ENCODE assay signal across 9 cellular contexts in the genomic region with DNA sequence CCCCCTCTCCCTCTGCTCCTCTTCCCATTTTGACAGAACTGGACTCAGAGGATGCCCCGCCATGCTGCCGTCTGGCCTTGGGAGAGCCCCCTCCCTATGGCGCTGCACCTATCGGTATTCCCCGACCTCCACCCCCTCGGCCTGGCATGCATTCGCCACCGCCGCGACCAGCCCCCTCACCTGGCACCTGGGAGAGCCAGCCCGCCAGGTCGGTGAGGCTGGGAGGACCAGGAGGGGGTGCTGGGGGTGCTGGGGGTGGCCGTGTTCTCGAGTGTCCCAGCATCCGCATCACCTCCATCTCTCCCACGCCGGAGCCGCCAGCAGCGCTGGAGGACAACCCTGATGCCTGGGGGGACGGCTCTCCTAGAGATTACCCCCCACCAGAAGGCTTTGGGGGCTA. TPM values are rescaled to one million over a fixed set of nuclear protein-coding genes. Genes with fewer than 3 reads are reported as not detected.
DNase-seq lines count a peak whose midpoint lies in the region; ATAC-seq and TF ChIP-seq lines count a peak whose summit lies in the region.
"Had no signal": no experiment of that assay in that cellular context is flagged by ENCODE, and none has a peak within 500 bp of the region (broad histone marks: within the 10 kb centered on the region; RNA-seq: fewer than 3 reads in every experiment).

No MANE protein-coding gene starts in this region.

- POLR2A ChIA-PET in activated CD4-positive, alpha-beta memory T cell treated with anti-CD3 and anti-CD28 coated beads for 36 hours (lab: Charles Lee) = no interaction called here

- H3K27me3 Mint-ChIP-seq in activated CD4-positive, alpha-beta memory T cell treated with anti-CD3 and anti-CD28 coated beads for 36 hours = peaks cover 28% of the 10 kb centered on the region

- no peak overlapping the region for H3K27ac Mint-ChIP-seq in activated CD4-positive, alpha-beta memory T cell treated with anti-CD3 and anti-CD28 coated beads for 36 hours

- no peak for TF ChIP-seq POLR2A in prostate gland (IDR thresholded peaks at IDR 0.05)

- H3K27me3 ChIP-seq in BE2C (no peaks in the 10 kb centered on the region), SJSA1 (replicated peaks) (no peaks in the 10 kb centered on the region), prostate gland (replicated peaks; ENCODE audit: insufficient read depth) (no peaks in the 10 kb centered on the region), foreskin keratinocyte (peaks cover 2% of the 10 kb centered on the region)

- peak overlapping the region; percentile 85 for H3K4me3 ChIP-seq in BE2C (ENCODE audit: low read depth, low read length)
- H3K4me3 ChIP-seq in SJSA1 = peak overlapping the region; percentile 60
- peak overlapping the region; percentile 73 for H3K4me3 ChIP-seq in fibroblast of mammary gland (ENCODE audit: control insufficient read depth, low read depth, low read length)
- no peak overlapping the region for H3K4me3 ChIP-seq in prostate gland

- no peaks in the 10 kb centered on the region for H3K36me3 Mint-ChIP-seq in activated CD4-positive, alpha-beta memory T cell treated with anti-CD3 and anti-CD28 coated beads for 36 hours

- H3K4me3 Mint-ChIP-seq in activated CD4-positive, alpha-beta memory T cell treated with anti-CD3 and anti-CD28 coated beads for 36 hours = no peak overlapping the region

- WGBS in prostate gland = 70% methylated on average over 20 of the region's 20 CpGs

- peak overlapping the region; percentile 24; the same call in 1 of the 2 replicates for H3K27ac ChIP-seq in SJSA1
- H3K27ac ChIP-seq in prostate gland = peak overlapping the region; percentile 85 to 92
- H3K27ac ChIP-seq in foreskin keratinocyte = no peak overlapping the region

- intact Hi-C loops in prostate gland (cut with DNase I) = no loop called here
- intact Hi-C loops in activated CD4-positive, alpha-beta memory T cell treated with anti-CD3 and anti-CD28 coated beads for 36 hours (cut with micrococcal nuclease) = loop anchor here (5.0 kb wide), 1 partner anchor 37 kb away; no protein-coding TSS in a partner anchor

- no peak for DNase-seq in BE2C
- no peak for DNase-seq in SJSA1 (ENCODE audit: low read depth in 1 of 2, low spot score in 2 of 2)
- no peak for DNase-seq in fibroblast of mammary gland (ENCODE audit: low read depth)
- DNase-seq in prostate gland (ENCODE audit: low spot score) = no peak
- DNase-seq in mesenteric fat pad (ENCODE audit: low spot score) = no peak
- DNase-seq in activated CD4-positive, alpha-beta memory T cell treated with anti-CD3 and anti-CD28 coated beads for 36 hours = no peak
- no peak for DNase-seq in foreskin keratinocyte
- DNase-seq: activated naive CD4-positive, alpha-beta T cell had no signal

- H3K36me3 ChIP-seq in BE2C (peaks cover 15% of the 10 kb centered on the region), SJSA1 (peaks cover 31% of the 10 kb centered on the region), prostate gland (no peaks in the 10 kb centered on the region)

- peaks cover 33% of the 10 kb centered on the region for H3K4me1 ChIP-seq in BE2C
- peaks cover 33% of the 10 kb centered on the region for H3K4me1 ChIP-seq in SJSA1 (replicated peaks)
- no peaks in the 10 kb centered on the region for H3K4me1 ChIP-seq in prostate gland (replicated peaks)
- H3K4me1 ChIP-seq in foreskin keratinocyte = peaks cover 15% of the 10 kb centered on the region

- ATAC-seq in GM19467 (IDR thresholded peaks at IDR 0.05; ENCODE audit: unreplicated experiment) (no peak), foreskin keratinocyte (no peak)

- CTCF ChIA-PET in activated CD4-positive, alpha-beta memory T cell treated with anti-CD3 and anti-CD28 coated beads for 36 hours (lab: Charles Lee) = no interaction called here

- TF ChIP-seq CTCF in BE2C (IDR thresholded peaks at IDR 0.05; ENCODE audit: low read depth, low read length) = no peak
- no peak for TF ChIP-seq CTCF in fibroblast of mammary gland (conservative IDR thresholded peaks at IDR 0.05; ENCODE audit: control insufficient read depth, insufficient read depth, low read depth, low read length)
- no peak for TF ChIP-seq CTCF in prostate gland (IDR thresholded peaks at IDR 0.05)
- no peak for TF ChIP-seq CTCF in foreskin keratinocyte (conservative IDR thresholded peaks at IDR 0.05)

- H3K4me1 Mint-ChIP-seq in activated CD4-positive, alpha-beta memory T cell treated with anti-CD3 and anti-CD28 coated beads for 36 hours (ENCODE audit: low read depth) = peaks cover 24% of the 10 kb centered on the region

- H3K9me3 Mint-ChIP-seq in activated CD4-positive, alpha-beta memory T cell treated with anti-CD3 and anti-CD28 coated beads for 36 hours = no peaks in the 10 kb centered on the region

- H3K9me3 ChIP-seq in BE2C = no peaks in the 10 kb centered on the region
- no peaks in the 10 kb centered on the region for H3K9me3 ChIP-seq in SJSA1 (replicated peaks)
- H3K9me3 ChIP-seq in prostate gland = no peaks in the 10 kb centered on the region

RNA-seq across cellular contexts. Expression of gene NFATC4, which starts 1.5 kb away (rescaled TPM):
- polyA plus RNA-seq in BE2C (2012; ENCODE audit: insufficient read depth, insufficient read length, low read depth) = 388 TPM
- 14.6 and 23.6 TPM in 2 replicates for total RNA-seq in SJSA1 (2014; rRNA removed; shearing (Covaris generic))
- total RNA-seq in prostate gland (10 to 100 TPM in 1 of 2 donors, 1 to 10 TPM in 1; 6.3 to 41.1 TPM), mesenteric fat pad (41.3 TPM), foreskin keratinocyte (11.1 and 19.8 TPM in 2 replicates)
- total RNA-seq in activated CD4-positive, alpha-beta memory T cell treated with anti-CD3 and anti-CD28 coated beads for 36 hours = not detected
- 13.1 and 21.1 TPM in 2 replicates for polyA plus RNA-seq in foreskin keratinocyte

RNA-seq across cellular contexts. Expression of gene NYNRIN, which starts 29.3 kb away (rescaled TPM):
- 11.9 TPM for polyA plus RNA-seq in BE2C (2012; ENCODE audit: insufficient read depth, insufficient read length, low read depth)
- 0.87 and 1.2 TPM in 2 replicates for total RNA-seq in SJSA1 (2014; rRNA removed; shearing (Covaris generic))
- total RNA-seq in prostate gland (10 to 100 TPM; 10.5 to 26.5 TPM), mesenteric fat pad (11.7 TPM), foreskin keratinocyte (11.1 and 16.3 TPM in 2 replicates)
- total RNA-seq in activated CD4-positive, alpha-beta memory T cell treated with anti-CD3 and anti-CD28 coated beads for 36 hours = under 1 TPM; 0.02 to 0.22 TPM
- 4.7 and 6.0 TPM in 2 replicates for polyA plus RNA-seq in foreskin keratinocyte

RNA-seq across cellular contexts. Expression of gene RIPK3, which starts 29.7 kb away (rescaled TPM):
- not detected for polyA plus RNA-seq in BE2C (2012; ENCODE audit: insufficient read depth, insufficient read length, low read depth)
- total RNA-seq in SJSA1 (2014; rRNA removed; shearing (Covaris generic)) = not detected in 2 replicates
- total RNA-seq in prostate gland (1 to 10 TPM; 1.9 to 7.6 TPM), mesenteric fat pad (12.7 TPM), foreskin keratinocyte (7.9 and 11.7 TPM in 2 replicates)
- total RNA-seq in activated CD4-positive, alpha-beta memory T cell treated with anti-CD3 and anti-CD28 coated beads for 36 hours = 10 to 100 TPM; 11.0 to 11.8 TPM
- 7.8 and 9.4 TPM in 2 replicates for polyA plus RNA-seq in foreskin keratinocyte

RNA-seq across cellular contexts. Expression of gene ADCY4, which starts 34.6 kb away (rescaled TPM):
- not detected for polyA plus RNA-seq in BE2C (2012; ENCODE audit: insufficient read depth, insufficient read length, low read depth)
- total RNA-seq in SJSA1 (2014; rRNA removed; shearing (Covaris generic)) = not detected in 2 replicates
- total RNA-seq in prostate gland (10 to 100 TPM; 19.4 to 28.7 TPM), mesenteric fat pad (59.6 TPM), foreskin keratinocyte (0.49 and 1.1 TPM in 2 replicates)
- total RNA-seq in activated CD4-positive, alpha-beta memory T cell treated with anti-CD3 and anti-CD28 coated beads for 36 hours = 1 to 10 TPM; 1.6 to 2.4 TPM
- 0.25 and 0.57 TPM in 2 replicates for polyA plus RNA-seq in foreskin keratinocyte

RNA-seq across cellular contexts. Expression of gene LTB4R, which starts 58.2 kb away (rescaled TPM):
- polyA plus RNA-seq in BE2C (2012; ENCODE audit: insufficient read depth, insufficient read length, low read depth) = 103 TPM
- 0.81 and 2.1 TPM in 2 replicates for total RNA-seq in SJSA1 (2014; rRNA removed; shearing (Covaris generic))
- total RNA-seq in prostate gland = 10 to 100 TPM; 11.8 to 14.2 TPM
- total RNA-seq in mesenteric fat pad = 11.9 TPM
- 10 to 100 TPM; 15.4 to 16.7 TPM for total RNA-seq in activated CD4-positive, alpha-beta memory T cell treated with anti-CD3 and anti-CD28 coated beads for 36 hours
- total RNA-seq in foreskin keratinocyte = 7.2 and 8.5 TPM in 2 replicates
- polyA plus RNA-seq in foreskin keratinocyte = 8.1 and 8.9 TPM in 2 replicates

Comparison
In these comparisons a context has a peak if more than half of its experiments do, and no peak if none do; other contexts are left out.
1. H3K4me3 ChIP-seq: peak in BE2C (single experiment), SJSA1 (single experiment) and fibroblast of mammary gland (single experiment); none in prostate gland (0 of 2).
2. RNA of gene NFATC4, which starts 1.5 kb away (total RNA-seq): 41.3 TPM in mesenteric fat pad (single experiment), 6.3 to 41.1 TPM in prostate gland, 14.6 to 23.6 TPM in SJSA1 and 11.1 to 19.8 TPM in foreskin keratinocyte; not detected in activated CD4-positive, alpha-beta memory T cell treated with anti-CD3 and anti-CD28 coated beads for 36 hours; every median in the first group is over 4 times any median in the second.